Comparison of ENCODE assay signal across 8 cellular contexts in the genomic region with DNA sequence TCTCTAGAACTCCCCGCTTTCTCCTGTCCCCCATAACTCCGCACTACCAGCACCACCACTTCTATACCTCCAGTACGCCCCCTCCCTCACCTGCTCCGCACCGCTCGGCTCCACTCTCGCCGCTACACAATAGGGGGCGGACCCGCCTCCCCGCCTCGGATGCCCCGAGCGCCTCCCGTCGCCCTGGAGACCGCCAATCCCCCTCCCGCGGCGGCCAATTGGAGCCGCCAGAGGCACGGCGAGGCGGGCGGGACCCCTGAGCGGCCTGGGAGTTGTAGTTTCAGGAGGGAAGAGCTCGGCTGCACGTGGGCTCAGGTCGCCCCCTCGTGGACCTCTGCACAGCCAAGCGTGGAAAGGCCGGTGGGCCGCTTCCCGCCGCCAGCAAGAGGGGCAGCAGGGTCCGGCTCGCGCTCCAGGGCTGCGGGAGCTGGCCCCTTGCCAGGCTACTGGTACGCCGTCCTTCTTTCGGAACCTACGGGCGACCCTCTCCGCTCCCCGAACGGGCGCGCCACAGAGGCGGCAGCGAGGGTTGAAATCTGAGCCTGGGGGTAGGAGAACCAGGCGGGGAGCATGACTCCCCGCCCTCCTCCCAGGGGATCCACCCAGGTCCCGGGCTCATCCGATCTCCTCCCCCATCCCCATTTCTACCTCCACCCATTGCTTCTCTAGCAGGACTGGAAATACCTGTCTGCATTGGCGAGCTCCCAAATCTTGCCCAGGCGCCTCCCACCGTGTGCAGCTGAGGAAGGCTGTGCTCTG. TPM values are rescaled to one million over a fixed set of nuclear protein-coding genes. Genes with fewer than 3 reads are reported as not detected.
A peak's percentile ranks its signal among the peaks of the same experiment; 100 is the strongest.
DNase-seq lines count a peak whose midpoint lies in the region; ATAC-seq and TF ChIP-seq lines count a peak whose summit lies in the region.

A gene with protein sequence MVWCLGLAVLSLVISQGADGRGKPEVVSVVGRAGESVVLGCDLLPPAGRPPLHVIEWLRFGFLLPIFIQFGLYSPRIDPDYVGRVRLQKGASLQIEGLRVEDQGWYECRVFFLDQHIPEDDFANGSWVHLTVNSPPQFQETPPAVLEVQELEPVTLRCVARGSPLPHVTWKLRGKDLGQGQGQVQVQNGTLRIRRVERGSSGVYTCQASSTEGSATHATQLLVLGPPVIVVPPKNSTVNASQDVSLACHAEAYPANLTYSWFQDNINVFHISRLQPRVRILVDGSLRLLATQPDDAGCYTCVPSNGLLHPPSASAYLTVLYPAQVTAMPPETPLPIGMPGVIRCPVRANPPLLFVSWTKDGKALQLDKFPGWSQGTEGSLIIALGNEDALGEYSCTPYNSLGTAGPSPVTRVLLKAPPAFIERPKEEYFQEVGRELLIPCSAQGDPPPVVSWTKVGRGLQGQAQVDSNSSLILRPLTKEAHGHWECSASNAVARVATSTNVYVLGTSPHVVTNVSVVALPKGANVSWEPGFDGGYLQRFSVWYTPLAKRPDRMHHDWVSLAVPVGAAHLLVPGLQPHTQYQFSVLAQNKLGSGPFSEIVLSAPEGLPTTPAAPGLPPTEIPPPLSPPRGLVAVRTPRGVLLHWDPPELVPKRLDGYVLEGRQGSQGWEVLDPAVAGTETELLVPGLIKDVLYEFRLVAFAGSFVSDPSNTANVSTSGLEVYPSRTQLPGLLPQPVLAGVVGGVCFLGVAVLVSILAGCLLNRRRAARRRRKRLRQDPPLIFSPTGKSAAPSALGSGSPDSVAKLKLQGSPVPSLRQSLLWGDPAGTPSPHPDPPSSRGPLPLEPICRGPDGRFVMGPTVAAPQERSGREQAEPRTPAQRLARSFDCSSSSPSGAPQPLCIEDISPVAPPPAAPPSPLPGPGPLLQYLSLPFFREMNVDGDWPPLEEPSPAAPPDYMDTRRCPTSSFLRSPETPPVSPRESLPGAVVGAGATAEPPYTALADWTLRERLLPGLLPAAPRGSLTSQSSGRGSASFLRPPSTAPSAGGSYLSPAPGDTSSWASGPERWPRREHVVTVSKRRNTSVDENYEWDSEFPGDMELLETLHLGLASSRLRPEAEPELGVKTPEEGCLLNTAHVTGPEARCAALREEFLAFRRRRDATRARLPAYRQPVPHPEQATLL (minus strand): TSS at position 131 of the 759 bp plus-strand sequence. CDS start 2,159 bp downstream, outside the sequence.

- H3K9me3 ChIP-seq in BE2C (no peaks in the 10 kb centered on the region), H9 (ENCODE audit: control insufficient read depth, low read depth, low read length) (no peaks in the 10 kb centered on the region), liver (ENCODE audit: control insufficient read depth in 4 of 4, low read length in 3 of 4) (no peaks in the 10 kb centered on the region)

- H3K27ac Mint-ChIP-seq in H9 = peak within 1 kb of the TSS; percentile 69 to 81 (median 78); a peak in 5 of 7 replicates

- H3K36me3 ChIP-seq in BE2C = no peaks in the 10 kb centered on the region
- no peaks in the 10 kb centered on the region for H3K36me3 ChIP-seq in liver (ENCODE audit: control insufficient read depth in 4 of 4, insufficient read depth in 3 of 4, low read depth in 1 of 4, low read length in 3 of 4)

- H3T11ph ChIP-seq in H9 (ENCODE audit: low read length) = no peak within 1 kb of the TSS

- H3K9me3 Mint-ChIP-seq in H9 = no peaks in the 10 kb centered on the region

- peak within 1 kb of the TSS; percentile 82; the same call in 1 of the 2 replicates for H3K14ac ChIP-seq in H9 (ENCODE audit: insufficient read depth, low read length)

- H4K5ac ChIP-seq in H9 (ENCODE audit: insufficient read length, low read depth, low read length) = no peak within 1 kb of the TSS

- H3K23me2 ChIP-seq in H9 (ENCODE audit: insufficient read length, low read depth, low read length, poor library complexity, severe bottlenecking) = peaks cover 10% of the 10 kb centered on the region

- ATAC-seq in GM21737 (IDR thresholded peaks at IDR 0.05; ENCODE audit: unreplicated experiment) = no peak

- peaks cover 7% of the 10 kb centered on the region for H3K27me3 Mint-ChIP-seq in H9 (ENCODE audit: low read depth)

- H4K20me1 ChIP-seq in H9 (ENCODE audit: control insufficient read depth, insufficient read depth, insufficient read length) = no peaks in the 10 kb centered on the region

- H3K4me3 Mint-ChIP-seq in H9 = peak within 1 kb of the TSS; percentile 77 to 92

- H2BK20ac ChIP-seq in H9 (ENCODE audit: low read depth, low read length, poor library complexity, severe bottlenecking) = no peak within 1 kb of the TSS

- no peaks in the 10 kb centered on the region for H3K27me3 ChIP-seq in BE2C
- H3K27me3 ChIP-seq in H9 (ENCODE audit: insufficient read depth, low read length) = no peaks in the 10 kb centered on the region
- H3K27me3 ChIP-seq in liver (ENCODE audit: control insufficient read depth in 4 of 4, insufficient read depth in 4 of 4, low read length in 3 of 4) = no peaks in the 10 kb centered on the region

- peaks cover 0 to 7% (median 0%) of the 10 kb centered on the region in 3 experiments; a peak in 4 of 7 replicates for H3K36me3 Mint-ChIP-seq in H9 (ENCODE audit: insufficient read depth in 1 of 3, low read depth in 3 of 3)

- H3K4me3 ChIP-seq in BE2C (ENCODE audit: low read depth, low read length) (peak within 1 kb of the TSS; percentile 82), liver (ENCODE audit: low read depth in 1 of 3, low read length in 3 of 3) (peak within 1 kb of the TSS; percentile 62 to 81 (median 70))

- no peak within 1 kb of the TSS for H2BK5ac ChIP-seq in H9 (ENCODE audit: insufficient read length, low read length)

- peak within 1 kb of the TSS; percentile 85 for H3K18ac ChIP-seq in H9 (ENCODE audit: insufficient read length, low read depth, low read length)

- H3K27ac ChIP-seq in H9 (ENCODE audit: insufficient read length, low read depth, low read length) = no peak within 1 kb of the TSS
- peak within 1 kb of the TSS; percentile 73 to 78 for H3K27ac ChIP-seq in liver (ENCODE audit: low read depth in 1 of 2, low read length in 2 of 2)

- H2AFZ ChIP-seq in H9 (ENCODE audit: low read length) = no peak within 1 kb of the TSS

- H4K8ac ChIP-seq in H9 (replicated peaks; ENCODE audit: insufficient read length, low read depth, low read length) = no peak within 1 kb of the TSS

- H2BK12ac ChIP-seq in H9 (ENCODE audit: insufficient read length, low read depth, low read length) = no peak within 1 kb of the TSS

- peak within 1 kb of the TSS; percentile 87 for H3K4me2 ChIP-seq in H9 (ENCODE audit: insufficient read depth, insufficient read length, low read length)

- peaks cover 29 to 53% of the 10 kb centered on the region in 2 experiments for H3K4me1 Mint-ChIP-seq in H9

- no peak within 1 kb of the TSS for H2BK15ac ChIP-seq in H9 (ENCODE audit: low read depth, low read length)

- no CpG with 5 or more reads among the region's 58 CpGs for WGBS in H9 (ENCODE audit: extremely low coverage, insufficient read length, low lambda C conversion rate)
- 2% methylated on average over 58 of the region's 58 CpGs for WGBS in liver

- H3K79me2 ChIP-seq in H9 (ENCODE audit: insufficient read depth, low read length) = no peaks in the 10 kb centered on the region

- no peak within 1 kb of the TSS for H3K23ac ChIP-seq in H9 (ENCODE audit: insufficient read length, low read depth, low read length)

- peak; percentile 96 for DNase-seq in BE2C
- DNase-seq in H9 = peak; percentile 97
- DNase-seq in NCI-H2196 (lab: John Stamatoyannopoulos, UW; ENCODE audit: unreplicated experiment) = peak; percentile 86
- peak; percentile 36 to 62 for DNase-seq in activated CD4-positive, alpha-beta T cell treated with anti-CD3 and anti-CD28 coated beads, Interleukin-2, amount 50 U/mL, for 24 hours (ENCODE audit: low read depth in 1 of 2, low spot score in 1 of 2)
- DNase-seq in dermis blood vessel endothelial cell = peak; percentile 80
- peak; percentile 47 to 51 for DNase-seq in stimulated activated CD4-positive, alpha-beta T cell treated with anti-CD3 and anti-CD28 coated beads, Interleukin-2, amount 100 ng/mL, for 48 hours

- TF ChIP-seq RAD21 in liver (IDR thresholded peaks at IDR 0.05) = peak; percentile 57 to 60

- H3K79me1 ChIP-seq in H9 (ENCODE audit: insufficient read depth, low read depth, low read length, poor library complexity, severe bottlenecking) = no peaks in the 10 kb centered on the region

- TF ChIP-seq CTCF in BE2C (IDR thresholded peaks at IDR 0.05; ENCODE audit: low read depth, low read length) (peak; percentile 53), H9 (conservative IDR thresholded peaks at IDR 0.05) (peak; percentile 63), liver (IDR thresholded peaks at IDR 0.05; ENCODE audit: low read depth, low read length, missing input control) (peak; percentile 39)

- H3K4me1 ChIP-seq in BE2C (peaks cover 2% of the 10 kb centered on the region; the same call in 1 of the 2 replicates), H9 (ENCODE audit: insufficient read depth, low read length) (no peaks in the 10 kb centered on the region; the same call in 1 of the 2 replicates), liver (ENCODE audit: control insufficient read depth in 4 of 4, insufficient read depth in 4 of 4, low read length in 3 of 4) (peaks cover 8 to 34% (median 21%) of the 10 kb centered on the region in 4 donors)

- no peak within 1 kb of the TSS for H3K4ac ChIP-seq in H9 (ENCODE audit: low read depth, low read length)

- peak within 1 kb of the TSS; percentile 35 for H3K9ac ChIP-seq in H9 (ENCODE audit: extremely low read depth, insufficient read length, low read length)
- peak within 1 kb of the TSS; percentile 25 to 36 for H3K9ac ChIP-seq in liver (ENCODE audit: low read depth in 1 of 2, low read length in 2 of 2)

- no peak within 1 kb of the TSS for H4K91ac ChIP-seq in H9 (ENCODE audit: insufficient read length, low read depth, low read length)

- H3K56ac ChIP-seq in H9 (ENCODE audit: insufficient read length, low read depth, low read length) = no peak within 1 kb of the TSS

- no peak within 1 kb of the TSS for H2AK5ac ChIP-seq in H9 (ENCODE audit: insufficient read length, low read length)

- H2BK120ac ChIP-seq in H9 (ENCODE audit: low read depth, low read length, poor library complexity, severe bottlenecking) = no peak within 1 kb of the TSS

TF ChIP-seq in liver, 16 proteins besides CTCF, POLR2A, EP300 and RAD21 (continues in another document):
- no peak for TF ChIP-seq FOXA1 (IDR thresholded peaks at IDR 0.05)
- peak; percentile 34 for TF ChIP-seq YY1 (IDR thresholded peaks at IDR 0.05)
- TF ChIP-seq TAF1 (conservative IDR thresholded peaks at IDR 0.05) = no peak
- TF ChIP-seq HNF4A (conservative IDR thresholded peaks at IDR 0.05) = peak; percentile 43 to 44
- TF ChIP-seq RXRA (IDR thresholded peaks at IDR 0.05) = peak; percentile 46 to 62
- no peak for TF ChIP-seq GABPA (IDR thresholded peaks at IDR 0.05 in 1 of 2, conservative IDR thresholded peaks at IDR 0.05 in 1 of 2)
- TF ChIP-seq, protein P1, sequence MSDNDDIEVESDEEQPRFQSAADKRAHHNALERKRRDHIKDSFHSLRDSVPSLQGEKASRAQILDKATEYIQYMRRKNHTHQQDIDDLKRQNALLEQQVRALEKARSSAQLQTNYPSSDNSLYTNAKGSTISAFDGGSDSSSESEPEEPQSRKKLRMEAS (IDR thresholded peaks at IDR 0.05) = peak; percentile 27
- no peak for TF ChIP-seq FOXA2 (IDR thresholded peaks at IDR 0.05)

RNA-seq across cellular contexts. Expression of the gene that starts here (rescaled TPM):
- polyA plus RNA-seq in BE2C (2012; ENCODE audit: insufficient read depth, insufficient read length, low read depth) = 3.8 TPM
- total RNA-seq in H9 (2021) (11.3 and 12.3 TPM in 2 replicates), dermis blood vessel endothelial cell (not detected in 2 replicates), liver (10 to 100 TPM in 1 of 2 donors, under 1 TPM in 1; 0.14 to 18.2 TPM)
- polyA plus RNA-seq in liver = 10 to 100 TPM; 14.0 to 21.3 TPM

Comparison
In these comparisons a context has a peak if more than half of its experiments do, and no peak if none do; other contexts are left out.
1. Peak in DNase-seq in dermis blood vessel endothelial cell; RNA of the gene not detected or under 1 TPM.